ENCODE assay signal across 1 cellular context in the genomic region with DNA sequence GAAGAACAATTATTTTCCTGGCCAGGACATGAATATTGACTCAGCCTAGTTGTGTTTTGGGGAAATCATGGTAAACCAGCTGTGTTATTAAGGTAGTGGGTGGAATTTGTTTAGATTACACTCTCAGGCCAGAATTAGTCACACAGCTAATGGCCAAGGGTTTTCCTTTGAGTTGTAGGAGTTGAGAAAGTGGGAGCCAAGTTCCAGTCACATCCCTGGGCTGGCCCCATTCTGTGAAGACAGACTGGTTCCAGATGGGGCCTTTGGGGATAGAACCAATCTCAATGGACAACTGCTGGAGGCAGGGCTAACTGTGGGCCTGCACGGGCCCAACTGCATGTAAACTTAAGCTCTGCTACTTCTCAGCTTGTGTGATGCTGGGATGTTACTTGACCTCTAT.
TF ChIP-seq lines count a peak whose summit lies in the region.

No MANE protein-coding gene starts in this region.

TF ChIP-seq in HEK293, 187 proteins besides CTCF, POLR2A, EP300 and RAD21 (continued from another document):
- no peak for TF ChIP-seq ZNF518A (tag by site-specific recombination; conservative IDR thresholded peaks at IDR 0.05; ENCODE audit: low read depth)
- TF ChIP-seq, protein P1, sequence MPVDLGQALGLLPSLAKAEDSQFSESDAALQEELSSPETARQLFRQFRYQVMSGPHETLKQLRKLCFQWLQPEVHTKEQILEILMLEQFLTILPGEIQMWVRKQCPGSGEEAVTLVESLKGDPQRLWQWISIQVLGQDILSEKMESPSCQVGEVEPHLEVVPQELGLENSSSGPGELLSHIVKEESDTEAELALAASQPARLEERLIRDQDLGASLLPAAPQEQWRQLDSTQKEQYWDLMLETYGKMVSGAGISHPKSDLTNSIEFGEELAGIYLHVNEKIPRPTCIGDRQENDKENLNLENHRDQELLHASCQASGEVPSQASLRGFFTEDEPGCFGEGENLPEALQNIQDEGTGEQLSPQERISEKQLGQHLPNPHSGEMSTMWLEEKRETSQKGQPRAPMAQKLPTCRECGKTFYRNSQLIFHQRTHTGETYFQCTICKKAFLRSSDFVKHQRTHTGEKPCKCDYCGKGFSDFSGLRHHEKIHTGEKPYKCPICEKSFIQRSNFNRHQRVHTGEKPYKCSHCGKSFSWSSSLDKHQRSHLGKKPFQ (tag by site-specific recombination; IDR thresholded peaks at IDR 0.05), result no peak
